Comparison of ENCODE assay signal across 1 cellular context in genomic region chr7:55576753-55577152, GRCh38.
A peak's percentile ranks its signal among the peaks of the same experiment; 100 is the strongest.
TF ChIP-seq lines count a peak whose summit lies in the region.

No MANE protein-coding gene starts in this region.

TF ChIP-seq in K562, 482 proteins besides CTCF, POLR2A, EP300 and RAD21:
- TF ChIP-seq FOXM1 (IDR thresholded peaks at IDR 0.05; ENCODE audit: low read depth) (peak; percentile 45; the same call in 1 of the 2 replicates), FOXM1 (CRISPR knock-in tag; IDR thresholded peaks at IDR 0.05; ENCODE audit: low read depth) (no peak), RBBP5 (IDR thresholded peaks at IDR 0.05; ENCODE audit: borderline replicate concordance, insufficient read depth, low read length, poor library complexity, severe bottlenecking) (no peak), PKNOX1 (IDR thresholded peaks at IDR 0.05) (peak; percentile 82), PBX2 (CRISPR knock-in tag; IDR thresholded peaks at IDR 0.05; ENCODE audit: low read depth) (no peak), PBX2 (tag; conservative IDR thresholded peaks at IDR 0.05; ENCODE audit: low read depth) (peak; percentile 64), AFF4 (CRISPR knock-in tag; IDR thresholded peaks at IDR 0.05) (no peak)
